ENCODE assay signal across 1 cellular context in the genomic region with DNA sequence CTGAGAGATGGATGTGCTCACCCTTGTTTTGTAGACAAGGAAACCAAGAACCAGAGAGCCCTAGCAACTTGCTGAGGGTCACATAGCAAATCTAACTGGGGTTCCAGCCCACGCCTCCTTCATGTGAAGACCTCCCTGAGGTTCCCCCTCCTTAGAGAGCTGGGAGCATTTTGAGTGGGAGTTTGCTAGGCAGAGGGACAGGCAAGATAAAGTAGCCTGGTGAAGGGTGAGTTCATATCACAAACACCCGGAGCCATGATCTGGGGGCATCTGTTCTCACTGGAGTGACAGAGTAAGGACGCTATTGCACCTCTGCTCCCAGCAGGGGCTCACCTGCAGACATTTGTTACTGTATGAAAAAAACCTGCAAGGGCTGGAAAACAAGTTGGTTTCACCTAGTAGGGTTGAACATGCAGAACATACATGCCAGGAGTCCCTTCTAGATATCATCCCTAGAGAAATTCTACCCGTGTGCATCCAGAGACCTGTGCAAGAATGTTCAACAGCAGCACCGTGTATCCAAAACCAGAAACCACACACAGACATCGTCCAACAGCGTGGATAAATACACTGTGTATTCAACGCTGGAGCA.
A peak's percentile ranks its signal among the peaks of the same experiment; 100 is the strongest.
TF ChIP-seq lines count a peak whose summit lies in the region.

No MANE protein-coding gene starts in this region.

TF ChIP-seq in K562, 482 proteins besides CTCF, POLR2A, EP300 and RAD21 (continued from another document and continues in another):
- TF ChIP-seq, protein P1, sequence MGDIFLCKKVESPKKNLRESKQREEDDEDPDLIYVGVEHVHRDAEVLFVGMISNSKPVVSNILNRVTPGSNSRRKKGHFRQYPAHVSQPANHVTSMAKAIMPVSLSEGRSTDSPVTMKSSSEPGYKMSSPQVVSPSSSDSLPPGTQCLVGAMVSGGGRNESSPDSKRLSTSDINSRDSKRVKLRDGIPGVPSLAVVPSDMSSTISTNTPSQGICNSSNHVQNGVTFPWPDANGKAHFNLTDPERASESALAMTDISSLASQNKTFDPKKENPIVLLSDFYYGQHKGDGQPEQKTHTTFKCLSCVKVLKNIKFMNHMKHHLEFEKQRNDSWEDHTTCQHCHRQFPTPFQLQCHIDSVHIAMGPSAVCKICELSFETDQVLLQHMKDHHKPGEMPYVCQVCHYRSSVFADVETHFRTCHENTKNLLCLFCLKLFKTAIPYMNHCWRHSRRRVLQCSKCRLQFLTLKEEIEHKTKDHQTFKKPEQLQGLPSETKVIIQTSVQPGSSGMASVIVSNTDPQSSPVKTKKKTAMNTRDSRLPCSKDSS (IDR thresholded peaks at IDR 0.05; ENCODE audit: low read depth, partially characterized antibody) = no peak
- TF ChIP-seq, protein P2, sequence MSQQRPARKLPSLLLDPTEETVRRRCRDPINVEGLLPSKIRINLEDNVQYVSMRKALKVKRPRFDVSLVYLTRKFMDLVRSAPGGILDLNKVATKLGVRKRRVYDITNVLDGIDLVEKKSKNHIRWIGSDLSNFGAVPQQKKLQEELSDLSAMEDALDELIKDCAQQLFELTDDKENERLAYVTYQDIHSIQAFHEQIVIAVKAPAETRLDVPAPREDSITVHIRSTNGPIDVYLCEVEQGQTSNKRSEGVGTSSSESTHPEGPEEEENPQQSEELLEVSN (IDR thresholded peaks at IDR 0.05; ENCODE audit: borderline replicate concordance in 1 of 2, extremely low read depth in 1 of 2, insufficient read depth in 1 of 2, insufficient read length in 1 of 2, low read depth in 1 of 2, low read length in 1 of 2, poor library complexity in 1 of 2, severe bottlenecking in 1 of 2) = no peak
- TF ChIP-seq, protein P3, sequence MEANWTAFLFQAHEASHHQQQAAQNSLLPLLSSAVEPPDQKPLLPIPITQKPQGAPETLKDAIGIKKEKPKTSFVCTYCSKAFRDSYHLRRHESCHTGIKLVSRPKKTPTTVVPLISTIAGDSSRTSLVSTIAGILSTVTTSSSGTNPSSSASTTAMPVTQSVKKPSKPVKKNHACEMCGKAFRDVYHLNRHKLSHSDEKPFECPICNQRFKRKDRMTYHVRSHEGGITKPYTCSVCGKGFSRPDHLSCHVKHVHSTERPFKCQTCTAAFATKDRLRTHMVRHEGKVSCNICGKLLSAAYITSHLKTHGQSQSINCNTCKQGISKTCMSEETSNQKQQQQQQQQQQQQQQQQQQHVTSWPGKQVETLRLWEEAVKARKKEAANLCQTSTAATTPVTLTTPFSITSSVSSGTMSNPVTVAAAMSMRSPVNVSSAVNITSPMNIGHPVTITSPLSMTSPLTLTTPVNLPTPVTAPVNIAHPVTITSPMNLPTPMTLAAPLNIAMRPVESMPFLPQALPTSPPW (CRISPR knock-in tag; IDR thresholded peaks at IDR 0.05) = peak; percentile 42; the same call in 1 of the 2 replicates
- TF ChIP-seq ZFP30 (CRISPR knock-in tag; IDR thresholded peaks at IDR 0.05; ENCODE audit: borderline replicate concordance) (no peak), HLTF (IDR thresholded peaks at IDR 0.05) (no peak), ZNF239 (CRISPR knock-in tag; IDR thresholded peaks at IDR 0.05) (no peak), C11orf30 (IDR thresholded peaks at IDR 0.05; ENCODE audit: low read depth) (no peak), GABPB2 (CRISPR knock-in tag; conservative IDR thresholded peaks at IDR 0.05) (no peak), SMARCA4 (IDR thresholded peaks at IDR 0.05) (peak; percentile 53; the same call in 1 of the 2 replicates), SREBF1 (IDR thresholded peaks at IDR 0.05; ENCODE audit: borderline replicate concordance, low read depth, low read length) (no peak), ZNF830 (CRISPR knock-in tag; IDR thresholded peaks at IDR 0.05) (no peak), TEAD4 (IDR thresholded peaks at IDR 0.05; ENCODE audit: low read length) (peak; percentile 33; the same call in 1 of the 2 replicates), TEAD4 (CRISPR knock-in tag; IDR thresholded peaks at IDR 0.05; ENCODE audit: borderline replicate concordance) (no peak), TOE1 (IDR thresholded peaks at IDR 0.05; ENCODE audit: borderline replicate concordance) (no peak), TOE1 (CRISPR knock-in tag; IDR thresholded peaks at IDR 0.05; ENCODE audit: borderline replicate concordance, low read depth) (no peak), KLF1 (tag; IDR thresholded peaks at IDR 0.05) (no peak), ELF4 (CRISPR knock-in tag; IDR thresholded peaks at IDR 0.05) (no peak), ARID2 (IDR thresholded peaks at IDR 0.05) (no peak), ARID1B (IDR thresholded peaks at IDR 0.05) (peak; percentile 49; the same call in 1 of the 2 replicates), ETV1 (tag; conservative IDR thresholded peaks at IDR 0.05; ENCODE audit: low read depth) (no peak), ILK (tag; IDR thresholded peaks at IDR 0.05; ENCODE audit: borderline replicate concordance, low read depth) (no peak), NR4A1 (CRISPR knock-in tag; IDR thresholded peaks at IDR 0.05) (no peak), NR4A1 (tag; IDR thresholded peaks at IDR 0.05) (peak; percentile 53; the same call in 1 of the 2 replicates), SRSF3 (IDR thresholded peaks at IDR 0.05; ENCODE audit: insufficient read depth, low read length) (no peak)
- TF ChIP-seq, protein P4, sequence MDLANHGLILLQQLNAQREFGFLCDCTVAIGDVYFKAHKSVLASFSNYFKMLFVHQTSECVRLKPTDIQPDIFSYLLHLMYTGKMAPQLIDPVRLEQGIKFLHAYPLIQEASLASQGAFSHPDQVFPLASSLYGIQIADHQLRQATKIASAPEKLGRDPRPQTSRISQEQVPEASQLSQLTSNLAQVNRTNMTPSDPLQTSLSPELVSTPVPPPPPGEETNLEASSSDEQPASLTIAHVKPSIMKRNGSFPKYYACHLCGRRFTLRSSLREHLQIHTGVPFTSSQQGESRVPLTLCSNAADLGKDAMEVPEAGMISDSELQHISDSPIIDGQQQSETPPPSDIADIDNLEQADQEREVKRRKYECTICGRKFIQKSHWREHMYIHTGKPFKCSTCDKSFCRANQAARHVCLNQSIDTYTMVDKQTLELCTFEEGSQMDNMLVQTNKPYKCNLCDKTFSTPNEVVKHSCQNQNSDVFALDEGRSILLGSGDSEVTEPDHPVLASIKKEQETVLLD (IDR thresholded peaks at IDR 0.05) = no peak
- TF ChIP-seq, protein P5, sequence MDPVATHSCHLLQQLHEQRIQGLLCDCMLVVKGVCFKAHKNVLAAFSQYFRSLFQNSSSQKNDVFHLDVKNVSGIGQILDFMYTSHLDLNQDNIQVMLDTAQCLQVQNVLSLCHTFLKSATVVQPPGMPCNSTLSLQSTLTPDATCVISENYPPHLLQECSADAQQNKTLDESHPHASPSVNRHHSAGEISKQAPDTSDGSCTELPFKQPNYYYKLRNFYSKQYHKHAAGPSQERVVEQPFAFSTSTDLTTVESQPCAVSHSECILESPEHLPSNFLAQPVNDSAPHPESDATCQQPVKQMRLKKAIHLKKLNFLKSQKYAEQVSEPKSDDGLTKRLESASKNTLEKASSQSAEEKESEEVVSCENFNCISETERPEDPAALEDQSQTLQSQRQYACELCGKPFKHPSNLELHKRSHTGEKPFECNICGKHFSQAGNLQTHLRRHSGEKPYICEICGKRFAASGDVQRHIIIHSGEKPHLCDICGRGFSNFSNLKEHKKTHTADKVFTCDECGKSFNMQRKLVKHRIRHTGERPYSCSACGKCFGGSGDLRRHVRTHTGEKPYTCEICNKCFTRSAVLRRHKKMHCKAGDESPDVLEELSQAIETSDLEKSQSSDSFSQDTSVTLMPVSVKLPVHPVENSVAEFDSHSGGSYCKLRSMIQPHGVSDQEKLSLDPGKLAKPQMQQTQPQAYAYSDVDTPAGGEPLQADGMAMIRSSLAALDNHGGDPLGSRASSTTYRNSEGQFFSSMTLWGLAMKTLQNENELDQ (CRISPR knock-in tag; IDR thresholded peaks at IDR 0.05; ENCODE audit: borderline replicate concordance) = no peak
- TF ChIP-seq, protein P6, sequence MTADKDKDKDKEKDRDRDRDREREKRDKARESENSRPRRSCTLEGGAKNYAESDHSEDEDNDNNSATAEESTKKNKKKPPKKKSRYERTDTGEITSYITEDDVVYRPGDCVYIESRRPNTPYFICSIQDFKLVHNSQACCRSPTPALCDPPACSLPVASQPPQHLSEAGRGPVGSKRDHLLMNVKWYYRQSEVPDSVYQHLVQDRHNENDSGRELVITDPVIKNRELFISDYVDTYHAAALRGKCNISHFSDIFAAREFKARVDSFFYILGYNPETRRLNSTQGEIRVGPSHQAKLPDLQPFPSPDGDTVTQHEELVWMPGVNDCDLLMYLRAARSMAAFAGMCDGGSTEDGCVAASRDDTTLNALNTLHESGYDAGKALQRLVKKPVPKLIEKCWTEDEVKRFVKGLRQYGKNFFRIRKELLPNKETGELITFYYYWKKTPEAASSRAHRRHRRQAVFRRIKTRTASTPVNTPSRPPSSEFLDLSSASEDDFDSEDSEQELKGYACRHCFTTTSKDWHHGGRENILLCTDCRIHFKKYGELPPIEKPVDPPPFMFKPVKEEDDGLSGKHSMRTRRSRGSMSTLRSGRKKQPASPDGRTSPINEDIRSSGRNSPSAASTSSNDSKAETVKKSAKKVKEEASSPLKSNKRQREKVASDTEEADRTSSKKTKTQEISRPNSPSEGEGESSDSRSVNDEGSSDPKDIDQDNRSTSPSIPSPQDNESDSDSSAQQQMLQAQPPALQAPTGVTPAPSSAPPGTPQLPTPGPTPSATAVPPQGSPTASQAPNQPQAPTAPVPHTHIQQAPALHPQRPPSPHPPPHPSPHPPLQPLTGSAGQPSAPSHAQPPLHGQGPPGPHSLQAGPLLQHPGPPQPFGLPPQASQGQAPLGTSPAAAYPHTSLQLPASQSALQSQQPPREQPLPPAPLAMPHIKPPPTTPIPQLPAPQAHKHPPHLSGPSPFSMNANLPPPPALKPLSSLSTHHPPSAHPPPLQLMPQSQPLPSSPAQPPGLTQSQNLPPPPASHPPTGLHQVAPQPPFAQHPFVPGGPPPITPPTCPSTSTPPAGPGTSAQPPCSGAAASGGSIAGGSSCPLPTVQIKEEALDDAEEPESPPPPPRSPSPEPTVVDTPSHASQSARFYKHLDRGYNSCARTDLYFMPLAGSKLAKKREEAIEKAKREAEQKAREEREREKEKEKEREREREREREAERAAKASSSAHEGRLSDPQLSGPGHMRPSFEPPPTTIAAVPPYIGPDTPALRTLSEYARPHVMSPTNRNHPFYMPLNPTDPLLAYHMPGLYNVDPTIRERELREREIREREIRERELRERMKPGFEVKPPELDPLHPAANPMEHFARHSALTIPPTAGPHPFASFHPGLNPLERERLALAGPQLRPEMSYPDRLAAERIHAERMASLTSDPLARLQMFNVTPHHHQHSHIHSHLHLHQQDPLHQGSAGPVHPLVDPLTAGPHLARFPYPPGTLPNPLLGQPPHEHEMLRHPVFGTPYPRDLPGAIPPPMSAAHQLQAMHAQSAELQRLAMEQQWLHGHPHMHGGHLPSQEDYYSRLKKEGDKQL (CRISPR knock-in tag; IDR thresholded peaks at IDR 0.05; ENCODE audit: borderline replicate concordance) = no peak
- TF ChIP-seq, protein P7, sequence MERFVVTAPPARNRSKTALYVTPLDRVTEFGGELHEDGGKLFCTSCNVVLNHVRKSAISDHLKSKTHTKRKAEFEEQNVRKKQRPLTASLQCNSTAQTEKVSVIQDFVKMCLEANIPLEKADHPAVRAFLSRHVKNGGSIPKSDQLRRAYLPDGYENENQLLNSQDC (CRISPR knock-in tag; IDR thresholded peaks at IDR 0.05) = no peak
